Comparison of ENCODE assay signal across 25 cellular contexts in the genomic region with DNA sequence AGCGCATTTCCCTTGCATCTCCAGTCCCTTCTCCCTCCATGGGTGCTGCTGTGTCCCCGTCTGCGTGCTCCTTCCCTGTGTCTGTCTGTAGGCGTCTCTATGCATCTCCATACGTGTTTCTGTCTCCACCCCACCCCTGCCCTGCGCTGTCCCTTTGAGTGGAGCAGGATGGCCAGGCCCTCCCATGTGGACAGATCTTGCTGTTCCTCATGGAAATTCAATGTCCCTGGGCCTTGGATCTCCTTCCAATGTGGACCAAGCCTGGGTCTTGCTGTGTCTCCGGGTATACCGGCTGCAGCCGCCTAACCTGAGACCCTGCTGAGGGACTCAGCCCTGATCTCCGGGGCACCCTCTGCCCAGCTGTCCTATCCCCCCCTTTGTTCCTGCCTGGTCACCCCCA.
DNase-seq lines count a peak whose midpoint lies in the region; ATAC-seq, FAIRE-seq and TF ChIP-seq lines count a peak whose summit lies in the region.
"Had no signal": no experiment of that assay in that cellular context is flagged by ENCODE, and none has a peak within 500 bp of the region (broad histone marks: within the 10 kb centered on the region; RNA-seq: fewer than 3 reads in every experiment).

No MANE protein-coding gene starts in this region.

- CTCF ChIA-PET in A673 (lab: Charles Lee): no interaction called here
- CTCF ChIA-PET in activated CD8-positive, alpha-beta T cell treated with anti-CD3 and anti-CD28 coated beads for 36 hours (lab: Charles Lee): no interaction called here

- H2BK120ac ChIP-seq in neuronal stem cell (ENCODE audit: low read depth, low read length): no peak overlapping the region

- H3K9me3 Mint-ChIP-seq in activated CD8-positive, alpha-beta T cell treated with anti-CD3 and anti-CD28 coated beads for 36 hours: peaks cover 4% of the 10 kb centered on the region
- H3K9me3 Mint-ChIP-seq: CD4-positive, alpha-beta T cell had no signal

- peaks cover 11% of the 10 kb centered on the region for H3K27me3 Mint-ChIP-seq in activated CD8-positive, alpha-beta T cell treated with anti-CD3 and anti-CD28 coated beads for 36 hours

- H3K23ac ChIP-seq in neuronal stem cell (ENCODE audit: low read depth, low read length, poor library complexity): no peak overlapping the region

- H3K14ac ChIP-seq in neuronal stem cell (ENCODE audit: low read length): no peak overlapping the region

- no peak for TF ChIP-seq CTCF in heart right ventricle (IDR thresholded peaks at IDR 0.05)
- TF ChIP-seq CTCF in kidney (IDR thresholded peaks at IDR 0.05; ENCODE audit: borderline replicate concordance, extremely low read depth, insufficient read depth): no peak
- no peak for TF ChIP-seq CTCF in spleen (IDR thresholded peaks at IDR 0.05 in 8 of 11, conservative IDR thresholded peaks at IDR 0.05 in 3 of 11)
- TF ChIP-seq CTCF in A673 (conservative IDR thresholded peaks at IDR 0.05; ENCODE audit: low read depth, low read length): no peak
- no peak for TF ChIP-seq CTCF in activated CD8-positive, alpha-beta T cell treated with anti-CD3 and anti-CD28 coated beads for 36 hours (IDR thresholded peaks at IDR 0.05)

- POLR2A ChIA-PET in A673 (lab: Charles Lee; ENCODE audit: low non-redundant PET): no interaction called here
- POLR2A ChIA-PET in activated CD8-positive, alpha-beta T cell treated with anti-CD3 and anti-CD28 coated beads for 36 hours (lab: Charles Lee): no interaction called here

- H2AFZ ChIP-seq in neuronal stem cell (ENCODE audit: low read length): no peak overlapping the region
- H2AFZ ChIP-seq: GM23248 had no signal

- H3K27me3 ChIP-seq in heart right ventricle (peaks cover 0 to 30% (median 10%) of the 10 kb centered on the region in 7 donors), neuronal stem cell (ENCODE audit: control insufficient read depth in 3 of 3, insufficient read depth in 3 of 3, low read depth in 1 of 3, low read length in 3 of 3) (peaks cover 0 to 10% (median 3%) of the 10 kb centered on the region in 3 experiments), spleen (replicated peaks in 1 of 7) (peaks cover 0 to 48% (median 5%) of the 10 kb centered on the region in 7 donors), A673 (replicated peaks; ENCODE audit: insufficient read depth, low read depth, low read length, poor library complexity) (peaks cover 28% of the 10 kb centered on the region)
- H3K27me3 ChIP-seq: BE2C; BLaER1 treated with 17β-estradiol and CSF1 and Interleukin-3, amounts not matched to agents 10 nM and 100 nM had no signal

- intact Hi-C loops in Right ventricle myocardium inferior (cut with DNase I): loop anchor here (5.0 kb wide), 3 partner anchors 69 to 234 kb away; a partner anchor contains a TSS
- intact Hi-C loops in heart right ventricle (cut with DNase I): loop anchor here in 7 of 10 donors (2.0 to 10.0 kb wide), 8 partner anchors 71 to 401 kb away; a partner anchor contains a TSS
- intact Hi-C loops in kidney (cut with DNase I): loop anchor here (5.0 kb wide), 1 partner anchor 254 kb away; no protein-coding TSS in a partner anchor
- intact Hi-C loops in spleen (cut with DNase I; ENCODE audit: low total_unique reads): loop anchor here (5.0 kb wide), 1 partner anchor 254 kb away; no protein-coding TSS in a partner anchor
- intact Hi-C loops in A673 (cut with micrococcal nuclease; ENCODE audit: unreplicated experiment): loop anchor here (5.0 kb wide), 1 partner anchor 404 kb away; no protein-coding TSS in a partner anchor
- intact Hi-C loops in sciatic nerve (cut with DNase I): loop anchor here (5.0 to 10.0 kb wide), 2 partner anchors 171 to 254 kb away; a partner anchor contains a TSS
- intact Hi-C loops in activated CD8-positive, alpha-beta T cell treated with anti-CD3 and anti-CD28 coated beads for 36 hours (cut with micrococcal nuclease): no loop called here

- peak overlapping the region; percentile 6 for H3K18ac ChIP-seq in neuronal stem cell (ENCODE audit: low read length)

- no peaks in the 10 kb centered on the region for H3K36me3 Mint-ChIP-seq in activated CD8-positive, alpha-beta T cell treated with anti-CD3 and anti-CD28 coated beads for 36 hours (ENCODE audit: low read depth)
- H3K36me3 Mint-ChIP-seq: CD14-positive monocyte had no signal

- WGBS in heart right ventricle, 2 donors: 87 to 91% methylated on average over 10 of the region's 10 CpGs
- WGBS in neuronal stem cell (ENCODE audit: extremely low coverage in 2 of 2, insufficient read length in 2 of 2, insufficient replicate concordance in 1 of 2), 2 donors: no CpG with 5 or more reads among the region's 10 CpGs
- WGBS in spleen, 5 donors: 85 to 94% (median 92%) methylated on average over 10 of the region's 10 CpGs

- no TSS peak for BruUV-seq in A673 (replicated peaks; lab: Mats Ljungman, UMichigan)

- H3K9ac ChIP-seq in kidney (ENCODE audit: low read length in 2 of 2) (no peak overlapping the region), neuronal stem cell (ENCODE audit: low read depth, low read length, poor library complexity) (no peak overlapping the region)
- H3K9ac ChIP-seq: BLaER1 treated with 17β-estradiol and CSF1 and Interleukin-3, amounts not matched to agents 10 nM and 100 nM; GM23248 had no signal

- H4K91ac ChIP-seq in neuronal stem cell (ENCODE audit: low read depth, low read length, poor library complexity): no peak overlapping the region

- H2AK5ac ChIP-seq in neuronal stem cell (ENCODE audit: low read depth, low read length): no peak overlapping the region

- no peak overlapping the region for H2BK5ac ChIP-seq in neuronal stem cell (ENCODE audit: low read length)

- H2BK12ac ChIP-seq in neuronal stem cell (ENCODE audit: low read length): no peak overlapping the region

- H4K8ac ChIP-seq in neuronal stem cell (ENCODE audit: low read depth, low read length): no peak overlapping the region

- no peak overlapping the region for H3K4me3 Mint-ChIP-seq in activated CD8-positive, alpha-beta T cell treated with anti-CD3 and anti-CD28 coated beads for 36 hours
- H3K4me3 Mint-ChIP-seq: CD14-positive monocyte; CD4-positive, alpha-beta T cell; H9 had no signal

- no peaks in the 10 kb centered on the region for H3K79me1 ChIP-seq in neuronal stem cell (ENCODE audit: low read depth, low read length)

- H3K27ac Mint-ChIP-seq in activated CD8-positive, alpha-beta T cell treated with anti-CD3 and anti-CD28 coated beads for 36 hours: no peak overlapping the region
- H3K27ac Mint-ChIP-seq: CD14-positive monocyte; CD4-positive, alpha-beta T cell; H9 had no signal

- ATAC-seq in Right ventricle myocardium inferior: no peak
- no peak for ATAC-seq in heart right ventricle
- ATAC-seq in sciatic nerve: no peak
- no peak for ATAC-seq in activated CD8-positive, alpha-beta T cell treated with anti-CD3 and anti-CD28 coated beads for 36 hours
- ATAC-seq: HCT116 had no signal

- no peak for TF ChIP-seq POLR2A in spleen (IDR thresholded peaks at IDR 0.05)

- H3K4me1 Mint-ChIP-seq in activated CD8-positive, alpha-beta T cell treated with anti-CD3 and anti-CD28 coated beads for 36 hours (ENCODE audit: low read depth): peaks cover 10% of the 10 kb centered on the region

- H3K9me3 ChIP-seq in heart right ventricle (no peaks in the 10 kb centered on the region), kidney (ENCODE audit: control insufficient read depth in 1 of 2, low read length in 2 of 2) (no peaks in the 10 kb centered on the region), neuronal stem cell (replicated peaks in 1 of 2; ENCODE audit: control insufficient read depth in 2 of 2, insufficient read depth in 1 of 2, low read depth in 1 of 2, low read length in 2 of 2) (no peaks in the 10 kb centered on the region), spleen (no peaks in the 10 kb centered on the region), A673 (ENCODE audit: low read depth, low read length, poor library complexity, severe bottlenecking) (no peaks in the 10 kb centered on the region)
- H3K9me3 ChIP-seq: BE2C; BLaER1 treated with 17β-estradiol and CSF1 and Interleukin-3, amounts not matched to agents 10 nM and 100 nM had no signal

- no peak overlapping the region for H3K27ac ChIP-seq in heart right ventricle
- H3K27ac ChIP-seq in kidney (ENCODE audit: low read depth in 2 of 2, low read length in 2 of 2): no peak overlapping the region
- no peak overlapping the region for H3K27ac ChIP-seq in neuronal stem cell (replicated peaks; ENCODE audit: low read length)
- no peak overlapping the region for H3K27ac ChIP-seq in spleen
- no peak overlapping the region for H3K27ac ChIP-seq in A673 (ENCODE audit: low read depth, low read length, poor library complexity, severe bottlenecking)
- H3K27ac ChIP-seq: 22Rv1; BLaER1 treated with 17β-estradiol and CSF1 and Interleukin-3, amounts not matched to agents 10 nM and 100 nM; GM23248 had no signal

- peak; percentile 20 for DNase-seq in Right ventricle myocardium inferior (ENCODE audit: missing footprints)
- no peak for DNase-seq in heart right ventricle
- peak; percentile 45 for DNase-seq in kidney
- DNase-seq in neuronal stem cell (ENCODE audit: low spot score): no peak
- peak; percentile 47 for DNase-seq in spleen
- no peak for DNase-seq in A673 (ENCODE audit: low spot score)
- DNase-seq in sciatic nerve (ENCODE audit: low spot score): no peak
- no peak for DNase-seq in activated CD8-positive, alpha-beta T cell treated with anti-CD3 and anti-CD28 coated beads for 36 hours
- DNase-seq: ACHN; AML-193; BE2C; Calu3; CD4-positive, alpha-beta T cell; COR-L47; DMS53; DMS79 treated with DMSO at 0.1 percent for 48 hours; GF-D8; GM23248; H9 had no signal

- H3K4me1 ChIP-seq in heart right ventricle (peaks cover 0 to 5% (median 0%) of the 10 kb centered on the region in 9 donors), kidney (ENCODE audit: control insufficient read depth in 1 of 2, insufficient read depth in 1 of 2, low read depth in 1 of 2, low read length in 2 of 2) (no peaks in the 10 kb centered on the region), neuronal stem cell (ENCODE audit: control insufficient read depth in 2 of 2, insufficient read depth in 1 of 2, low read depth in 1 of 2, low read length in 2 of 2) (peaks cover 7 to 9% of the 10 kb centered on the region in 2 donors), spleen (peaks cover 0 to 9% (median 4%) of the 10 kb centered on the region in 6 donors), A673 (ENCODE audit: insufficient read depth, low read length, poor library complexity, severe bottlenecking) (no peaks in the 10 kb centered on the region)
- H3K4me1 ChIP-seq: BE2C had no signal

- H3K4me2 ChIP-seq in neuronal stem cell (ENCODE audit: insufficient read depth, low read length, poor library complexity, severe bottlenecking): no peak overlapping the region
- H3K4me2 ChIP-seq: BLaER1 treated with 17β-estradiol and CSF1 and Interleukin-3, amounts not matched to agents 10 nM and 100 nM had no signal

- no peaks in the 10 kb centered on the region for H3K36me3 ChIP-seq in heart right ventricle
- no peaks in the 10 kb centered on the region for H3K36me3 ChIP-seq in kidney (ENCODE audit: control insufficient read depth in 1 of 2, insufficient read depth in 2 of 2, low read length in 2 of 2)
- no peaks in the 10 kb centered on the region for H3K36me3 ChIP-seq in neuronal stem cell (replicated peaks in 1 of 2; ENCODE audit: control insufficient read depth in 2 of 2, insufficient read depth in 2 of 2, low read length in 2 of 2)
- no peaks in the 10 kb centered on the region for H3K36me3 ChIP-seq in spleen
- H3K36me3 ChIP-seq in A673 (ENCODE audit: insufficient read depth, low read length, poor library complexity, severe bottlenecking): no peaks in the 10 kb centered on the region
- H3K36me3 ChIP-seq: BE2C; BLaER1 treated with 17β-estradiol and CSF1 and Interleukin-3, amounts not matched to agents 10 nM and 100 nM had no signal

- no peak overlapping the region for H3K4ac ChIP-seq in neuronal stem cell (ENCODE audit: low read length)

- H2BK15ac ChIP-seq in neuronal stem cell (ENCODE audit: low read length): no peak overlapping the region

- H3K4me3 ChIP-seq in heart right ventricle (no peak overlapping the region), kidney (ENCODE audit: low read length in 2 of 2) (no peak overlapping the region), neuronal stem cell (ENCODE audit: low read length in 2 of 2) (peak overlapping the region in 1 of 2 donors; percentile 27), spleen (no peak overlapping the region), A673 (ENCODE audit: low read depth, low read length, poor library complexity, severe bottlenecking) (no peak overlapping the region)
- H3K4me3 ChIP-seq: BLaER1 treated with 17β-estradiol and CSF1 and Interleukin-3, amounts not matched to agents 10 nM and 100 nM; GM23248 had no signal

- FAIRE-seq in kidney (lab: Jason Lieb, UNC): no peak
- FAIRE-seq: A204.1, GM12891 had no signal

Comparison
In these comparisons a context has a peak if more than half of its experiments do, and no peak if none do; other contexts are left out.
1. DNase-seq: peak in Right ventricle myocardium inferior (single experiment), kidney (single experiment) and spleen (single experiment); none in heart right ventricle (0 of 2), neuronal stem cell (single experiment), A673 (single experiment), sciatic nerve (single experiment) and activated CD8-positive, alpha-beta T cell treated with anti-CD3 and anti-CD28 coated beads for 36 hours (single experiment).